Comparison of ENCODE assay signal across 2 cellular contexts in the genomic region with DNA sequence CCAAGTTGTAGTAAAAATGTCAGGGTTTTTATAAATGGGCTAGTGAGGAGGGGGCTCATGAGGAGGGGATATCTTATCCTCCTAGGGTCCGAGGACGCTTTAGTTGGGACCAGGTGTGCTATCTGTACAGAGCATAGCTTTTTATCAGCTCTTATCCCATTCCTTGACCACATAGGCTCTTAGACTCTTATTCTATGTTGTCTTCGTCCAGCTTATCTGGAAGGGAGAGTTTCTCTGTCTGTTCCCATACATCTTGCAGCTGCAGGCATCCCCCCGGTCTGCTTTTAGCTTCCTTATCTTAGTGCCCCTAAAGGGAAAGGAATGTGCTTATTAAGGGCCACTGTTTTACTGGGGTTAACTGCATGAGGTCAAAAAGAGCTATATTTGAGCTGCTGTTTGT.
TF ChIP-seq lines count a peak whose summit lies in the region.

No MANE protein-coding gene starts in this region.

TF ChIP-seq in GM23338, 12 proteins besides CTCF, POLR2A, EP300 and RAD21 (continues in another document):
- no peak for TF ChIP-seq CREB1 (CRISPR knock-in tag; IDR thresholded peaks at IDR 0.05; ENCODE audit: low read depth)
- no peak for TF ChIP-seq POLR2AphosphoS5 (IDR thresholded peaks at IDR 0.05; ENCODE audit: low read depth)
- no peak for TF ChIP-seq EZH2 (IDR thresholded peaks at IDR 0.05; ENCODE audit: low read depth, unreplicated experiment)
- no peak for TF ChIP-seq STAT1 (IDR thresholded peaks at IDR 0.05; ENCODE audit: unreplicated experiment)
- TF ChIP-seq ZNF114 (CRISPR knock-in tag; IDR thresholded peaks at IDR 0.05): no peak
- no peak for TF ChIP-seq JUNB (IDR thresholded peaks at IDR 0.05; ENCODE audit: unreplicated experiment)
- TF ChIP-seq ZNF331 (CRISPR knock-in tag; IDR thresholded peaks at IDR 0.05; ENCODE audit: low read depth): no peak
- TF ChIP-seq, protein P1, sequence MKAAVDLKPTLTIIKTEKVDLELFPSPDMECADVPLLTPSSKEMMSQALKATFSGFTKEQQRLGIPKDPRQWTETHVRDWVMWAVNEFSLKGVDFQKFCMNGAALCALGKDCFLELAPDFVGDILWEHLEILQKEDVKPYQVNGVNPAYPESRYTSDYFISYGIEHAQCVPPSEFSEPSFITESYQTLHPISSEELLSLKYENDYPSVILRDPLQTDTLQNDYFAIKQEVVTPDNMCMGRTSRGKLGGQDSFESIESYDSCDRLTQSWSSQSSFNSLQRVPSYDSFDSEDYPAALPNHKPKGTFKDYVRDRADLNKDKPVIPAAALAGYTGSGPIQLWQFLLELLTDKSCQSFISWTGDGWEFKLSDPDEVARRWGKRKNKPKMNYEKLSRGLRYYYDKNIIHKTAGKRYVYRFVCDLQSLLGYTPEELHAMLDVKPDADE (IDR thresholded peaks at IDR 0.05): no peak
- TF ChIP-seq, protein P2, sequence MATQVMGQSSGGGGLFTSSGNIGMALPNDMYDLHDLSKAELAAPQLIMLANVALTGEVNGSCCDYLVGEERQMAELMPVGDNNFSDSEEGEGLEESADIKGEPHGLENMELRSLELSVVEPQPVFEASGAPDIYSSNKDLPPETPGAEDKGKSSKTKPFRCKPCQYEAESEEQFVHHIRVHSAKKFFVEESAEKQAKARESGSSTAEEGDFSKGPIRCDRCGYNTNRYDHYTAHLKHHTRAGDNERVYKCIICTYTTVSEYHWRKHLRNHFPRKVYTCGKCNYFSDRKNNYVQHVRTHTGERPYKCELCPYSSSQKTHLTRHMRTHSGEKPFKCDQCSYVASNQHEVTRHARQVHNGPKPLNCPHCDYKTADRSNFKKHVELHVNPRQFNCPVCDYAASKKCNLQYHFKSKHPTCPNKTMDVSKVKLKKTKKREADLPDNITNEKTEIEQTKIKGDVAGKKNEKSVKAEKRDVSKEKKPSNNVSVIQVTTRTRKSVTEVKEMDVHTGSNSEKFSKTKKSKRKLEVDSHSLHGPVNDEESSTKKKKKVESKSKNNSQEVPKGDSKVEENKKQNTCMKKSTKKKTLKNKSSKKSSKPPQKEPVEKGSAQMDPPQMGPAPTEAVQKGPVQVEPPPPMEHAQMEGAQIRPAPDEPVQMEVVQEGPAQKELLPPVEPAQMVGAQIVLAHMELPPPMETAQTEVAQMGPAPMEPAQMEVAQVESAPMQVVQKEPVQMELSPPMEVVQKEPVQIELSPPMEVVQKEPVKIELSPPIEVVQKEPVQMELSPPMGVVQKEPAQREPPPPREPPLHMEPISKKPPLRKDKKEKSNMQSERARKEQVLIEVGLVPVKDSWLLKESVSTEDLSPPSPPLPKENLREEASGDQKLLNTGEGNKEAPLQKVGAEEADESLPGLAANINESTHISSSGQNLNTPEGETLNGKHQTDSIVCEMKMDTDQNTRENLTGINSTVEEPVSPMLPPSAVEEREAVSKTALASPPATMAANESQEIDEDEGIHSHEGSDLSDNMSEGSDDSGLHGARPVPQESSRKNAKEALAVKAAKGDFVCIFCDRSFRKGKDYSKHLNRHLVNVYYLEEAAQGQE (IDR thresholded peaks at IDR 0.05; ENCODE audit: unreplicated experiment): no peak
- TF ChIP-seq EZH2phosphoT487 (IDR thresholded peaks at IDR 0.05; ENCODE audit: unreplicated experiment): no peak
- TF ChIP-seq NANOG (IDR thresholded peaks at IDR 0.05; ENCODE audit: borderline replicate concordance): no peak

TF ChIP-seq in endothelial cell of umbilical vein, 7 proteins besides CTCF, POLR2A, EP300 and RAD21 (continued from another document):
- TF ChIP-seq, protein P3, sequence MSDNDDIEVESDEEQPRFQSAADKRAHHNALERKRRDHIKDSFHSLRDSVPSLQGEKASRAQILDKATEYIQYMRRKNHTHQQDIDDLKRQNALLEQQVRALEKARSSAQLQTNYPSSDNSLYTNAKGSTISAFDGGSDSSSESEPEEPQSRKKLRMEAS (IDR thresholded peaks at IDR 0.05; ENCODE audit: insufficient read depth, insufficient read length): no peak
- no peak for TF ChIP-seq FOS (IDR thresholded peaks at IDR 0.05; ENCODE audit: borderline replicate concordance, insufficient read depth, low read length)
- no peak for TF ChIP-seq MYC (IDR thresholded peaks at IDR 0.05; ENCODE audit: low read depth, low read length)
- no peak for TF ChIP-seq EZH2 (IDR thresholded peaks at IDR 0.05; ENCODE audit: borderline replicate concordance, low read depth, low read length, severe bottlenecking)
- TF ChIP-seq POLR2AphosphoS5 (IDR thresholded peaks at IDR 0.05; ENCODE audit: insufficient read depth, low read depth, low read length): no peak
- TF ChIP-seq JUN (IDR thresholded peaks at IDR 0.05; ENCODE audit: borderline replicate concordance, insufficient read depth, insufficient read length, low read depth): no peak
